In the genomic region with DNA sequence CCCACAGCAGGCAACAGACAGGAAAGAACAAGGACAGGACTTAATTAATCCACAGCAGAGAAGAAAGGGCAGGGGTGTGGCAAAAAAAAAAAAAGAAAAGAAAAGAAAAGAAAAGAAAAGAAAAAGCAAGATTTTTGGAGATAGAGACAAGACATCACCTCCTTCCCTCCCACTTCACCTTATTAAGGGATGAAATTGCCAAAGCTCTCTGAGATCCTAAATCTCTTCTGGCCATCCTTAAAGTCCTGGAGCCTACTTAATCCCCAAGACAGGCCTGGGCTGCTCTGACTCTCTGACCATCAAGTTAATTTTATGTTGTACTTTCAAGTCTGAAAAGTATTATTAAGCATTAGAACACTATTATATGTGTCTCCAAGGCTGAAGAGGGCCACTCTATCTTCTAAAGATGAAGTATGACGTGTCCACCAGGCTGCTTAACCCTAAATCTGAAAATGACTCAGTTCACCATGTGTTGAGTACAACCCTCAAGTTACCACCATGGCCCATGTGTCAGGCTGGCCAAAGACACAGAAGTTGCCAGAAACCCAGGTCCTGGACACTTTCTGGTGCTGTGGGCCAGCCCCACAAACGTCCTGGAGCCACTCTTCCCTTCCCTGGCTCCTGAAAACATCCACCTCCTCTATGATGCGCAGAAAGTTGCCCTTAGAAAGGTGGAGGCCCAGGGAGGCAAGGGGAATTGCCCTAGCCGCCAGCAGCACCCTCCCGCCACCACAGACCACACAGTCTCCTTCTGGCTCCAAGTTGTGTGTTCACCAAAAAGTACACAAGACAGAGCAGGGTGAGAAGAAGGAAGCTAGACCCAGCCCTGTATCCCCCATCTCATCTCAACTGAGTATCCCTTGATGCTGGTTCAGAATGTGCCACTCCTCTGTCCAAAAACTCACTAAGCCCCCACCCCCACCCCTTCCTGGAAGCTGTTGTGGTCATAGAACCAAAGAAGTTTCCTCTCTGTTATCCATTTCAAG, we compare ENCODE assay signal across 9 cellular contexts. TPM values are rescaled to one million over a fixed set of nuclear protein-coding genes. Genes with fewer than 3 reads are reported as not detected.
DNase-seq lines count a peak whose midpoint lies in the region; ATAC-seq and TF ChIP-seq lines count a peak whose summit lies in the region.
"Had no signal": no experiment of that assay in that cellular context is flagged by ENCODE, and none has a peak within 500 bp of the region (broad histone marks: within the 10 kb centered on the region; RNA-seq: fewer than 3 reads in every experiment).

No MANE protein-coding gene starts in this region.

- H3K27me3 ChIP-seq in effector memory CD4-positive, alpha-beta T cell (replicated peaks; ENCODE audit: control insufficient read depth, insufficient read depth, low read length, poor library complexity, severe bottlenecking), result no peaks in the 10 kb centered on the region
- H3K27me3 ChIP-seq in dorsolateral prefrontal cortex, result no peaks in the 10 kb centered on the region

- no peaks in the 10 kb centered on the region for H3K36me3 ChIP-seq in effector memory CD4-positive, alpha-beta T cell (ENCODE audit: control insufficient read depth, insufficient read depth, low read length)

- TF ChIP-seq CTCF in GM12875 (IDR thresholded peaks at IDR 0.05; ENCODE audit: borderline replicate concordance, insufficient read depth, low read depth, low read length), result no peak
- TF ChIP-seq CTCF in dorsolateral prefrontal cortex (IDR thresholded peaks at IDR 0.05 in 54 of 56, conservative IDR thresholded peaks at IDR 0.05 in 2 of 56; ENCODE audit: low read depth in 1 of 56, partially characterized antibody in 56 of 56), result no peak

- H3K4me3 ChIP-seq in GM12875 (ENCODE audit: low read depth, low read length) (peak overlapping the region; percentile 69), skin epidermis (peak overlapping the region; percentile 52 to 85 (median 72)), dorsolateral prefrontal cortex (no peak overlapping the region)
- H3K4me3 ChIP-seq in effector memory CD4-positive, alpha-beta T cell (ENCODE audit: insufficient read depth, low read depth, low read length, poor library complexity, severe bottlenecking), result peak overlapping the region; percentile 84

- peak; percentile 20 to 24 for ATAC-seq in activated CD4-positive, CD25-positive, alpha-beta regulatory T cell treated with anti-CD3 and anti-CD28 coated beads, Interleukin-2, amount 50 U/mL, for 24 hours
- ATAC-seq in GM21723 (IDR thresholded peaks at IDR 0.05; ENCODE audit: unreplicated experiment), result no peak

- DNase-seq in effector memory CD4-positive, alpha-beta T cell, result peak; percentile 39 to 60 (median 44)
- DNase-seq in putamen (ENCODE audit: low spot score) (no peak), dorsolateral prefrontal cortex (no peak), cerebellum (ENCODE audit: low spot score) (no peak)
- DNase-seq: aorta had no signal

- no peaks in the 10 kb centered on the region for H3K9me3 ChIP-seq in effector memory CD4-positive, alpha-beta T cell (ENCODE audit: control insufficient read depth, low read length)

- peak overlapping the region; percentile 79 for H3K27ac ChIP-seq in effector memory CD4-positive, alpha-beta T cell (ENCODE audit: insufficient read depth, low read length, poor library complexity, severe bottlenecking)
- peak overlapping the region in 10 of 21 experiments; percentile 24 to 98 (median 94) for H3K27ac ChIP-seq in skin epidermis
- H3K27ac ChIP-seq in dorsolateral prefrontal cortex, result no peak overlapping the region

- intact Hi-C loops in dorsolateral prefrontal cortex (cut with DNase I), result no loop called here

- H3K4me1 ChIP-seq in effector memory CD4-positive, alpha-beta T cell (ENCODE audit: control insufficient read depth, insufficient read depth, low read length, poor library complexity, severe bottlenecking), result peaks cover 41% of the 10 kb centered on the region

RNA-seq across cellular contexts. Expression of gene SOCS1, which starts 2.7 kb away (rescaled TPM):
- total RNA-seq in dorsolateral prefrontal cortex (1 to 10 TPM in 25 of 120 experiments, under 1 TPM in 63, not detected in 32; 0.28 to 3.7 (median 0.76) TPM), cerebellum (3.2 TPM)

RNA-seq across cellular contexts. Expression of gene TNP2, which starts 15.8 kb away (rescaled TPM):
- total RNA-seq in dorsolateral prefrontal cortex (not detected), cerebellum (not detected)
- total RNA-seq: aorta had no signal

RNA-seq across cellular contexts. Expression of gene PRM3, which starts 20.1 kb away (rescaled TPM):
- total RNA-seq in dorsolateral prefrontal cortex, result not detected
- not detected for total RNA-seq in cerebellum
- total RNA-seq: aorta had no signal

RNA-seq across cellular contexts. Expression of gene PRM2, which starts 23.0 kb away (rescaled TPM):
- total RNA-seq in dorsolateral prefrontal cortex, result not detected
- total RNA-seq in cerebellum, result not detected
- total RNA-seq: aorta had no signal

RNA-seq across cellular contexts. Expression of gene PRM1, which starts 27.8 kb away (rescaled TPM):
- not detected for total RNA-seq in dorsolateral prefrontal cortex
- not detected for total RNA-seq in cerebellum
- total RNA-seq: aorta had no signal

Comparison
In these comparisons a context has a peak if more than half of its experiments do, and no peak if none do; other contexts are left out.
1. H3K4me3 ChIP-seq: peak in GM12875 (single experiment), effector memory CD4-positive, alpha-beta T cell (single experiment) and skin epidermis (7 of 7); none in dorsolateral prefrontal cortex (0 of 59).
2. DNase-seq: peak in effector memory CD4-positive, alpha-beta T cell (3 of 3); none in putamen (single experiment), dorsolateral prefrontal cortex (0 of 10) and cerebellum (single experiment).